Comparison of ENCODE assay signal across 28 cellular contexts in genomic region chr1:54014009-54014629, GRCh38. TPM values are rescaled to one million over a fixed set of nuclear protein-coding genes. Genes with fewer than 3 reads are reported as not detected.
DNase-seq lines count a peak whose midpoint lies in the region; ATAC-seq, FAIRE-seq and TF ChIP-seq lines count a peak whose summit lies in the region.
"Had no signal": no experiment of that assay in that cellular context is flagged by ENCODE, and none has a peak within 500 bp of the region (broad histone marks: within the 10 kb centered on the region; RNA-seq: fewer than 3 reads in every experiment).

No MANE protein-coding gene starts in this region.

- intact Hi-C loops in activated CD4-positive, alpha-beta memory T cell treated with anti-CD3 and anti-CD28 coated beads for 36 hours (cut with micrococcal nuclease): no loop called here
- intact Hi-C loops in HepG2 (cut with micrococcal nuclease; ENCODE audit: unreplicated experiment) (no loop called here), upper lobe of right lung (cut with DNase I) (no loop called here)

- H3K27ac ChIP-seq in VCaP (peak overlapping the region; percentile 91; the same call in 1 of the 2 replicates), HepG2 (ENCODE audit: extremely low read length, insufficient read depth, low read length) (no peak overlapping the region), upper lobe of right lung (no peak overlapping the region), foreskin keratinocyte (no peak overlapping the region)
- H3K27ac ChIP-seq: HL-60 had no signal

- no peaks in the 10 kb centered on the region for H3K9me3 Mint-ChIP-seq in activated CD4-positive, alpha-beta memory T cell treated with anti-CD3 and anti-CD28 coated beads for 36 hours
- H3K9me3 Mint-ChIP-seq in activated CD4-positive, alpha-beta memory T cell treated with anti-CD3 and anti-CD28 coated beads, Interleukin-2, amount 10 ng/mL, durations not matched to agents 7 days and 5 days: no peaks in the 10 kb centered on the region
- H3K9me3 Mint-ChIP-seq: CD4-positive, alpha-beta T cell had no signal

- H3K9me3 ChIP-seq in HepG2 (ENCODE audit: low read length) (no peaks in the 10 kb centered on the region), upper lobe of right lung (no peaks in the 10 kb centered on the region)

- no peak for TF ChIP-seq POLR2A in HepG2 (IDR thresholded peaks at IDR 0.05; ENCODE audit: insufficient read depth in 1 of 2, low read depth in 2 of 2, low read length in 2 of 2)

- H3K27me3 ChIP-seq in HepG2 (ENCODE audit: control insufficient read depth in 1 of 2, insufficient read depth in 2 of 2, low read length in 2 of 2): no peaks in the 10 kb centered on the region
- peaks cover 7% of the 10 kb centered on the region for H3K27me3 ChIP-seq in upper lobe of right lung
- H3K27me3 ChIP-seq in foreskin keratinocyte: peaks cover 32% of the 10 kb centered on the region

- CTCF ChIA-PET in activated CD4-positive, alpha-beta memory T cell treated with anti-CD3 and anti-CD28 coated beads for 36 hours (lab: Charles Lee): no interaction called here
- CTCF ChIA-PET in activated CD4-positive, alpha-beta memory T cell treated with anti-CD3 and anti-CD28 coated beads, Interleukin-2, amount 10 ng/mL, durations not matched to agents 7 days and 5 days (lab: Charles Lee): no interaction called here
- CTCF ChIA-PET in HepG2 (lab: Yijun Ruan, JAX; ENCODE audit: low intra/inter-chr PET ratio, low total read pairs): no interaction called here

- TF ChIP-seq EP300 in HepG2 (IDR thresholded peaks at IDR 0.05; ENCODE audit: low read depth in 2 of 2, low read length in 2 of 2) (no peak), HepG2 (CRISPR knock-in tag; IDR thresholded peaks at IDR 0.05; ENCODE audit: borderline replicate concordance) (no peak)

- 75% methylated on average over 7 of the region's 17 CpGs for WGBS in HepG2 (ENCODE audit: low lambda C conversion rate)

- POLR2A ChIA-PET in activated CD4-positive, alpha-beta memory T cell treated with anti-CD3 and anti-CD28 coated beads for 36 hours (lab: Charles Lee): no interaction called here
- POLR2A ChIA-PET in activated CD4-positive, alpha-beta memory T cell treated with anti-CD3 and anti-CD28 coated beads, Interleukin-2, amount 10 ng/mL, durations not matched to agents 7 days and 5 days (lab: Charles Lee): no interaction called here
- POLR2A ChIA-PET in HepG2 (lab: Yijun Ruan, JAX): interaction anchor here (1.6 kb wide), 1 partner anchor 31 kb away, joined by 5 read pairs; no protein-coding TSS in a partner anchor

- H3K4me2 ChIP-seq in HepG2 (ENCODE audit: low read depth, low read length): no peak overlapping the region

- no peaks in the 10 kb centered on the region for H3K4me1 Mint-ChIP-seq in activated CD4-positive, alpha-beta memory T cell treated with anti-CD3 and anti-CD28 coated beads for 36 hours (ENCODE audit: low read depth)
- H3K4me1 Mint-ChIP-seq in activated CD4-positive, alpha-beta memory T cell treated with anti-CD3 and anti-CD28 coated beads, Interleukin-2, amount 10 ng/mL, durations not matched to agents 7 days and 5 days: no peaks in the 10 kb centered on the region

- H3K4me1 ChIP-seq in HepG2 (ENCODE audit: insufficient read depth, low read length) (peaks cover 67% of the 10 kb centered on the region), upper lobe of right lung (no peaks in the 10 kb centered on the region), foreskin keratinocyte (peaks cover 8% of the 10 kb centered on the region)

- H3K36me3 Mint-ChIP-seq in activated CD4-positive, alpha-beta memory T cell treated with anti-CD3 and anti-CD28 coated beads for 36 hours: no peaks in the 10 kb centered on the region
- H3K36me3 Mint-ChIP-seq in activated CD4-positive, alpha-beta memory T cell treated with anti-CD3 and anti-CD28 coated beads, Interleukin-2, amount 10 ng/mL, durations not matched to agents 7 days and 5 days (ENCODE audit: low read depth): no peaks in the 10 kb centered on the region

- no peak overlapping the region for H3K27ac Mint-ChIP-seq in activated CD4-positive, alpha-beta memory T cell treated with anti-CD3 and anti-CD28 coated beads for 36 hours
- H3K27ac Mint-ChIP-seq in activated CD4-positive, alpha-beta memory T cell treated with anti-CD3 and anti-CD28 coated beads, Interleukin-2, amount 10 ng/mL, durations not matched to agents 7 days and 5 days: no peak overlapping the region
- H3K27ac Mint-ChIP-seq: CD4-positive, alpha-beta T cell had no signal

- H3K79me2 ChIP-seq in HepG2 (ENCODE audit: insufficient read depth, low read length): no peaks in the 10 kb centered on the region

- no peaks in the 10 kb centered on the region for H4K20me1 ChIP-seq in HepG2 (ENCODE audit: insufficient read depth, low read length)

- no peak for TF ChIP-seq RAD21 in HepG2 (CRISPR knock-in tag; IDR thresholded peaks at IDR 0.05)

- no peak overlapping the region for H3K4me3 ChIP-seq in HepG2 (replicated peaks in 1 of 3; ENCODE audit: insufficient read depth in 1 of 3, low read depth in 2 of 3, low read length in 3 of 3)
- no peak overlapping the region for H3K4me3 ChIP-seq in upper lobe of right lung

- H2AFZ ChIP-seq in HepG2 (ENCODE audit: low read length): no peak overlapping the region

- in situ Hi-C loops in HepG2 (cut with HindIII; ENCODE audit: extremely low pct_ligation_motif_present, low pct_unique_long_range_greater_than_20kb): no loop called here

- no peak overlapping the region for H3K4me3 Mint-ChIP-seq in activated CD4-positive, alpha-beta memory T cell treated with anti-CD3 and anti-CD28 coated beads for 36 hours
- H3K4me3 Mint-ChIP-seq in activated CD4-positive, alpha-beta memory T cell treated with anti-CD3 and anti-CD28 coated beads, Interleukin-2, amount 10 ng/mL, durations not matched to agents 7 days and 5 days: no peak overlapping the region
- H3K4me3 Mint-ChIP-seq: CD4-positive, alpha-beta T cell had no signal

- peaks cover 5% of the 10 kb centered on the region for H3K27me3 Mint-ChIP-seq in activated CD4-positive, alpha-beta memory T cell treated with anti-CD3 and anti-CD28 coated beads for 36 hours
- H3K27me3 Mint-ChIP-seq in activated CD4-positive, alpha-beta memory T cell treated with anti-CD3 and anti-CD28 coated beads, Interleukin-2, amount 10 ng/mL, durations not matched to agents 7 days and 5 days: peaks cover 6% of the 10 kb centered on the region
- H3K27me3 Mint-ChIP-seq: CD4-positive, alpha-beta T cell had no signal

- H3K36me3 ChIP-seq in HepG2 (replicated peaks in 1 of 2; ENCODE audit: control insufficient read depth in 1 of 2, insufficient read depth in 2 of 2, low read length in 2 of 2) (no peaks in the 10 kb centered on the region), upper lobe of right lung (no peaks in the 10 kb centered on the region)

- H3K9ac ChIP-seq in HepG2 (ENCODE audit: insufficient read depth, low read depth, low read length): no peak overlapping the region

- no peak for FAIRE-seq in HepG2 (lab: Jason Lieb, UNC)
- FAIRE-seq: A204.1, GM12891, GM18507 had no signal

- no TSS peak for BruUV-seq in HepG2 (replicated peaks; lab: Mats Ljungman, UMichigan)

- no peak for ATAC-seq in HepG2
- ATAC-seq in upper lobe of right lung: no peak
- no peak for ATAC-seq in foreskin keratinocyte
- ATAC-seq: PC-3 had no signal

- no peak for TF ChIP-seq CTCF in VCaP (conservative IDR thresholded peaks at IDR 0.05)
- TF ChIP-seq CTCF in HepG2 (CRISPR knock-in tag; IDR thresholded peaks at IDR 0.05): no peak
- no peak for TF ChIP-seq CTCF in upper lobe of right lung (IDR thresholded peaks at IDR 0.05)
- no peak for TF ChIP-seq CTCF in foreskin keratinocyte (conservative IDR thresholded peaks at IDR 0.05)

- peak; percentile 6 for DNase-seq in activated CD4-positive, alpha-beta memory T cell treated with anti-CD3 and anti-CD28 coated beads for 36 hours
- DNase-seq in activated CD4-positive, alpha-beta memory T cell treated with anti-CD3 and anti-CD28 coated beads, Interleukin-2, amount 10 ng/mL, durations not matched to agents 7 days and 5 days: no peak
- no peak for DNase-seq in HepG2 (ENCODE audit: low spot score)
- DNase-seq in upper lobe of right lung: peak; percentile 52
- no peak for DNase-seq in foreskin keratinocyte
- no peak for DNase-seq in UCSD-AML1 (lab: John Stamatoyannopoulos, UW; ENCODE audit: unreplicated experiment)
- no peak for DNase-seq in cerebellar nuclear complex (lab: John Stamatoyannopoulos, UW)
- DNase-seq: CD4-positive, alpha-beta T cell; DMS153; EL; HCEC 1CT; IMR-90; NCI-H187; NCI-H2107; NCI-H226; NCI-H524; NCI-H82; PC-3; RPMI8226; SIG-M5 had no signal

RNA-seq across cellular contexts. Expression of gene LDLRAD1, which starts 3.9 kb away (rescaled TPM):
- not detected for total RNA-seq in activated CD4-positive, alpha-beta memory T cell treated with anti-CD3 and anti-CD28 coated beads for 36 hours
- total RNA-seq in activated CD4-positive, alpha-beta memory T cell treated with anti-CD3 and anti-CD28 coated beads, Interleukin-2, amount 10 ng/mL, durations not matched to agents 7 days and 5 days: not detected
- total RNA-seq in HepG2 (2016; rRNA removed; fragmentation: Illumina TruSeq; extraction: Trizol) (1.2 and 2.5 TPM in 2 replicates), upper lobe of right lung (0.41 TPM), foreskin keratinocyte (not detected in 2 replicates)
- 0.71 and 0.79 TPM in 2 replicates for total RNA-seq in HepG2 (2016; cell fraction: cytosol; rRNA removed; fragmentation: Illumina TruSeq; extraction: Trizol; ENCODE audit: low read depth)
- total RNA-seq in HepG2 (2016; cell fraction: insoluble cytoplasmic fraction; rRNA removed; fragmentation: Illumina TruSeq; extraction: Trizol): 1.6 and 2.3 TPM in 2 replicates
- 1.5 and 2.4 TPM in 2 replicates for total RNA-seq in HepG2 (2016; cell fraction: membrane; rRNA removed; fragmentation: Illumina TruSeq; extraction: Trizol)
- total RNA-seq in HepG2 (2016; cell fraction: nucleus; rRNA removed; fragmentation: Illumina TruSeq; extraction: Trizol): 0.94 and 2.2 TPM in 2 replicates
- polyA plus RNA-seq in HepG2 (2011; rRNA removed) (13.5 and 14.0 TPM in 2 replicates), foreskin keratinocyte (not detected in 2 replicates)
- 9.6 and 10.4 TPM in 2 replicates for polyA plus RNA-seq in HepG2 (2011; cell fraction: cytosol; rRNA removed)
- 8.7 and 8.8 TPM in 2 replicates for polyA plus RNA-seq in HepG2 (2011; cell fraction: nucleus; rRNA removed)
- 2.3 and 3.2 TPM in 2 replicates for polyA plus RNA-seq in HepG2 (2012)
- polyA plus RNA-seq in HepG2 (2016; cell fraction: cytosol; fragmentation: Illumina TruSeq; extraction: Trizol; ENCODE audit: low read depth): 0.84 and 1.0 TPM in 2 replicates
- 2.2 and 2.3 TPM in 2 replicates for polyA plus RNA-seq in HepG2 (2016; cell fraction: insoluble cytoplasmic fraction; fragmentation: Illumina TruSeq; extraction: Trizol; ENCODE audit: low read depth)
- polyA plus RNA-seq in HepG2 (2016; cell fraction: membrane; fragmentation: Illumina TruSeq; extraction: Trizol; ENCODE audit: low read depth): 1.7 and 2.9 TPM in 2 replicates
- polyA plus RNA-seq in HepG2 (2016; cell fraction: nucleus; fragmentation: Illumina TruSeq; extraction: Trizol; ENCODE audit: insufficient read depth, low read depth): 4.1 and 4.2 TPM in 2 replicates
- polyA minus RNA-seq in HepG2 (2011; rRNA and poly(A)+ RNA removed; ENCODE audit: low replicate concordance): 9.7 TPM in 1 of 2 replicates, not detected in the other
- polyA minus RNA-seq in HepG2 (2011; cell fraction: cytosol; rRNA and poly(A)+ RNA removed): 2.0 and 2.6 TPM in 2 replicates
- 2.6 and 4.4 TPM in 2 replicates for polyA minus RNA-seq in HepG2 (2011; cell fraction: nucleus; rRNA and poly(A)+ RNA removed)
- total RNA-seq: CD4-positive, alpha-beta T cell; HT1080; IMR-90; M059J; PC-3 had no signal
- polyA plus RNA-seq: BJ, IMR-90 had no signal

RNA-seq across cellular contexts. Expression of gene TMEM59, which starts 38.9 kb away (rescaled TPM):
- 100 to 1,000 TPM; 142 to 149 TPM for total RNA-seq in activated CD4-positive, alpha-beta memory T cell treated with anti-CD3 and anti-CD28 coated beads for 36 hours
- total RNA-seq in activated CD4-positive, alpha-beta memory T cell treated with anti-CD3 and anti-CD28 coated beads, Interleukin-2, amount 10 ng/mL, durations not matched to agents 7 days and 5 days: 100 to 1,000 TPM; 278 to 280 TPM
- total RNA-seq in HepG2 (2016; rRNA removed; fragmentation: Illumina TruSeq; extraction: Trizol) (98.2 and 147 TPM in 2 replicates), upper lobe of right lung (440 TPM), foreskin keratinocyte (120 and 137 TPM in 2 replicates)
- 69.6 and 74.1 TPM in 2 replicates for total RNA-seq in HepG2 (2016; cell fraction: cytosol; rRNA removed; fragmentation: Illumina TruSeq; extraction: Trizol; ENCODE audit: low read depth)
- total RNA-seq in HepG2 (2016; cell fraction: insoluble cytoplasmic fraction; rRNA removed; fragmentation: Illumina TruSeq; extraction: Trizol): 103 and 155 TPM in 2 replicates
- 71.1 and 72.1 TPM in 2 replicates for total RNA-seq in HepG2 (2016; cell fraction: membrane; rRNA removed; fragmentation: Illumina TruSeq; extraction: Trizol)
- total RNA-seq in HepG2 (2016; cell fraction: nucleus; rRNA removed; fragmentation: Illumina TruSeq; extraction: Trizol): 118 and 122 TPM in 2 replicates
- polyA plus RNA-seq in HepG2 (2011; rRNA removed) (354 and 363 TPM in 2 replicates), foreskin keratinocyte (100 and 111 TPM in 2 replicates)
- 200 and 292 TPM in 2 replicates for polyA plus RNA-seq in HepG2 (2011; cell fraction: cytosol; rRNA removed)
- 51.7 and 67.8 TPM in 2 replicates for polyA plus RNA-seq in HepG2 (2011; cell fraction: nucleus; rRNA removed)
- polyA plus RNA-seq in HepG2 (2012): 215 and 233 TPM in 2 replicates
- polyA plus RNA-seq in HepG2 (2016; cell fraction: cytosol; fragmentation: Illumina TruSeq; extraction: Trizol; ENCODE audit: low read depth): 60.3 and 66.9 TPM in 2 replicates
- 85.0 and 92.7 TPM in 2 replicates for polyA plus RNA-seq in HepG2 (2016; cell fraction: insoluble cytoplasmic fraction; fragmentation: Illumina TruSeq; extraction: Trizol; ENCODE audit: low read depth)
- 53.7 and 61.9 TPM in 2 replicates for polyA plus RNA-seq in HepG2 (2016; cell fraction: membrane; fragmentation: Illumina TruSeq; extraction: Trizol; ENCODE audit: low read depth)
- 154 and 158 TPM in 2 replicates for polyA plus RNA-seq in HepG2 (2016; cell fraction: nucleus; fragmentation: Illumina TruSeq; extraction: Trizol; ENCODE audit: insufficient read depth, low read depth)
- 163 and 204 TPM in 2 replicates for polyA minus RNA-seq in HepG2 (2011; rRNA and poly(A)+ RNA removed; ENCODE audit: low replicate concordance)
- polyA minus RNA-seq in HepG2 (2011; cell fraction: cytosol; rRNA and poly(A)+ RNA removed): 93.6 and 117 TPM in 2 replicates
- polyA minus RNA-seq in HepG2 (2011; cell fraction: nucleus; rRNA and poly(A)+ RNA removed): 36.6 and 61.8 TPM in 2 replicates

RNA-seq across cellular contexts. Expression of gene TCEANC2, which starts 39.3 kb away (rescaled TPM):
- 10 to 100 TPM; 12.8 to 13.6 TPM for total RNA-seq in activated CD4-positive, alpha-beta memory T cell treated with anti-CD3 and anti-CD28 coated beads for 36 hours
- 10 to 100 TPM; 11.5 to 13.5 TPM for total RNA-seq in activated CD4-positive, alpha-beta memory T cell treated with anti-CD3 and anti-CD28 coated beads, Interleukin-2, amount 10 ng/mL, durations not matched to agents 7 days and 5 days
- 5.0 and 6.1 TPM in 2 replicates for total RNA-seq in HepG2 (2016; rRNA removed; fragmentation: Illumina TruSeq; extraction: Trizol)
- total RNA-seq in HepG2 (2016; cell fraction: cytosol; rRNA removed; fragmentation: Illumina TruSeq; extraction: Trizol; ENCODE audit: low read depth): 0.51 and 0.88 TPM in 2 replicates
- 4.8 and 6.8 TPM in 2 replicates for total RNA-seq in HepG2 (2016; cell fraction: insoluble cytoplasmic fraction; rRNA removed; fragmentation: Illumina TruSeq; extraction: Trizol)
- total RNA-seq in HepG2 (2016; cell fraction: membrane; rRNA removed; fragmentation: Illumina TruSeq; extraction: Trizol): 1.6 and 1.8 TPM in 2 replicates
- 2.0 and 3.7 TPM in 2 replicates for total RNA-seq in HepG2 (2016; cell fraction: nucleus; rRNA removed; fragmentation: Illumina TruSeq; extraction: Trizol)
- polyA plus RNA-seq in HepG2 (2011; rRNA removed): 3.6 and 3.8 TPM in 2 replicates
- polyA plus RNA-seq in HepG2 (2011; cell fraction: cytosol; rRNA removed): 2.2 and 2.3 TPM in 2 replicates
- polyA plus RNA-seq in HepG2 (2011; cell fraction: nucleus; rRNA removed): 3.6 and 4.3 TPM in 2 replicates
- polyA plus RNA-seq in HepG2 (2012): 1.6 and 2.4 TPM in 2 replicates
- 0.37 and 0.94 TPM in 2 replicates for polyA plus RNA-seq in HepG2 (2016; cell fraction: cytosol; fragmentation: Illumina TruSeq; extraction: Trizol; ENCODE audit: low read depth)
- polyA plus RNA-seq in HepG2 (2016; cell fraction: insoluble cytoplasmic fraction; fragmentation: Illumina TruSeq; extraction: Trizol; ENCODE audit: low read depth): 5.2 and 8.7 TPM in 2 replicates
- 1.3 and 1.5 TPM in 2 replicates for polyA plus RNA-seq in HepG2 (2016; cell fraction: membrane; fragmentation: Illumina TruSeq; extraction: Trizol; ENCODE audit: low read depth)
- polyA plus RNA-seq in HepG2 (2016; cell fraction: nucleus; fragmentation: Illumina TruSeq; extraction: Trizol; ENCODE audit: insufficient read depth, low read depth): 3.7 and 5.4 TPM in 2 replicates
- polyA minus RNA-seq in HepG2 (2011; rRNA and poly(A)+ RNA removed; ENCODE audit: low replicate concordance): 4.6 and 9.1 TPM in 2 replicates
- polyA minus RNA-seq in HepG2 (2011; cell fraction: cytosol; rRNA and poly(A)+ RNA removed): 1.5 and 2.2 TPM in 2 replicates
- 4.4 and 5.6 TPM in 2 replicates for polyA minus RNA-seq in HepG2 (2011; cell fraction: nucleus; rRNA and poly(A)+ RNA removed)
- 4.7 TPM for total RNA-seq in upper lobe of right lung
- total RNA-seq in foreskin keratinocyte: 3.4 and 3.8 TPM in 2 replicates
- polyA plus RNA-seq in foreskin keratinocyte: 2.1 and 2.9 TPM in 2 replicates

Comparison
In these comparisons a context has a peak if more than half of its experiments do, and no peak if none do; other contexts are left out.
1. DNase-seq: peak in activated CD4-positive, alpha-beta memory T cell treated with anti-CD3 and anti-CD28 coated beads for 36 hours (single experiment) and upper lobe of right lung (single experiment); none in activated CD4-positive, alpha-beta memory T cell treated with anti-CD3 and anti-CD28 coated beads, Interleukin-2, amount 10 ng/mL, durations not matched to agents 7 days and 5 days (single experiment), HepG2 (single experiment), foreskin keratinocyte (0 of 2), UCSD-AML1 (single experiment) and cerebellar nuclear complex (0 of 2).